ENCODE assay signal across 18 cellular contexts in genomic region chr1:11733351-11733750, GRCh38. TPM values are rescaled to one million over a fixed set of nuclear protein-coding genes. Genes with fewer than 3 reads are reported as not detected.
DNase-seq lines count a peak whose midpoint lies in the region; ATAC-seq and TF ChIP-seq lines count a peak whose summit lies in the region.
"Had no signal": no experiment of that assay in that cellular context is flagged by ENCODE, and none has a peak within 500 bp of the region (broad histone marks: within the 10 kb centered on the region; RNA-seq: fewer than 3 reads in every experiment).

No MANE protein-coding gene starts in this region.

- peaks cover 44 to 77% (median 72%) of the 10 kb centered on the region in 4 donors for H3K4me1 ChIP-seq in esophagus muscularis mucosa

- no peaks in the 10 kb centered on the region for H3K27me3 Mint-ChIP-seq in activated CD8-positive, alpha-beta memory T cell treated with anti-CD3 and anti-CD28 coated beads, Interleukin-2, amount 10 ng/mL, durations not matched to agents 7 days and 5 days
- H3K27me3 Mint-ChIP-seq in nephron (ENCODE audit: low read depth) (peaks cover 3% of the 10 kb centered on the region), type B pancreatic cell (no peaks in the 10 kb centered on the region)

- H3K9me3 Mint-ChIP-seq in activated CD8-positive, alpha-beta memory T cell treated with anti-CD3 and anti-CD28 coated beads, Interleukin-2, amount 10 ng/mL, durations not matched to agents 7 days and 5 days (ENCODE audit: low read depth): no peaks in the 10 kb centered on the region
- H3K9me3 Mint-ChIP-seq in nephron (no peaks in the 10 kb centered on the region), type B pancreatic cell (no peaks in the 10 kb centered on the region)

- no peak overlapping the region for H3K4me3 Mint-ChIP-seq in activated CD8-positive, alpha-beta memory T cell treated with anti-CD3 and anti-CD28 coated beads, Interleukin-2, amount 10 ng/mL, durations not matched to agents 7 days and 5 days
- H3K4me3 Mint-ChIP-seq in nephron: peak overlapping the region in 1 of 3 experiments; percentile 31
- peak overlapping the region; percentile 35 for H3K4me3 Mint-ChIP-seq in type B pancreatic cell

- peak overlapping the region; percentile 75 to 83 (median 80) for H3K27ac ChIP-seq in esophagus muscularis mucosa (replicated peaks in 1 of 4)
- H3K27ac ChIP-seq: KMS-11 had no signal

- H3K27ac Mint-ChIP-seq in activated CD8-positive, alpha-beta memory T cell treated with anti-CD3 and anti-CD28 coated beads, Interleukin-2, amount 10 ng/mL, durations not matched to agents 7 days and 5 days: peak overlapping the region; percentile 24
- H3K27ac Mint-ChIP-seq in nephron (peak overlapping the region; percentile 42 to 68 (median 63)), type B pancreatic cell (peak overlapping the region; percentile 97)

- CTCF ChIA-PET in activated CD8-positive, alpha-beta memory T cell treated with anti-CD3 and anti-CD28 coated beads, Interleukin-2, amount 10 ng/mL, durations not matched to agents 7 days and 5 days (lab: Charles Lee): interaction anchor here (3.9 to 4.6 kb wide), 2 partner anchors 14 to 69 kb away, joined by 19 to 31 read pairs; partner anchors contain the start of gene FBXO6

- H3K27me3 ChIP-seq in esophagus muscularis mucosa: no peaks in the 10 kb centered on the region
- H3K27me3 ChIP-seq: MG63 had no signal

- peaks cover 4% of the 10 kb centered on the region for H3K36me3 Mint-ChIP-seq in activated CD8-positive, alpha-beta memory T cell treated with anti-CD3 and anti-CD28 coated beads, Interleukin-2, amount 10 ng/mL, durations not matched to agents 7 days and 5 days
- no peaks in the 10 kb centered on the region for H3K36me3 Mint-ChIP-seq in nephron (ENCODE audit: low read depth)
- no peaks in the 10 kb centered on the region for H3K36me3 Mint-ChIP-seq in type B pancreatic cell

- no peak for TF ChIP-seq EP300 in esophagus muscularis mucosa (IDR thresholded peaks at IDR 0.05)

- peaks cover 58% of the 10 kb centered on the region for H3K4me1 Mint-ChIP-seq in activated CD8-positive, alpha-beta memory T cell treated with anti-CD3 and anti-CD28 coated beads, Interleukin-2, amount 10 ng/mL, durations not matched to agents 7 days and 5 days
- H3K4me1 Mint-ChIP-seq in nephron (peaks cover 41% of the 10 kb centered on the region), type B pancreatic cell (ENCODE audit: unreplicated experiment) (peaks cover 35% of the 10 kb centered on the region)

- in situ Hi-C loops in ACHN (cut with HindIII; ENCODE audit: low pct_ligation_motif_present, low pct_unique_long_range_greater_than_20kb, low sequenced_read_pairs): no loop called here

- no peak overlapping the region for H3K4me3 ChIP-seq in esophagus muscularis mucosa
- H3K4me3 ChIP-seq: MG63 had no signal

- 95% methylated on average over 3 of the region's 3 CpGs for WGBS in esophagus muscularis mucosa

- no peaks in the 10 kb centered on the region for H3K36me3 ChIP-seq in esophagus muscularis mucosa
- H3K36me3 ChIP-seq: MG63 had no signal

- DNase-seq in activated CD8-positive, alpha-beta memory T cell treated with anti-CD3 and anti-CD28 coated beads, Interleukin-2, amount 10 ng/mL, durations not matched to agents 7 days and 5 days: no peak
- DNase-seq in activated CD8-positive, alpha-beta memory T cell treated with anti-CD3 and anti-CD28 coated beads for 24 hours: no peak
- no peak for DNase-seq in esophagus muscularis mucosa (ENCODE audit: extremely low spot score)
- no peak for DNase-seq in type B pancreatic cell (ENCODE audit: extremely low spot score, unreplicated experiment)
- DNase-seq in ACHN: no peak
- no peak for DNase-seq in NCI-H524 (lab: John Stamatoyannopoulos, UW)
- DNase-seq: 8988T, Caco-2, NCI-H1092 treated with DMSO at 0.1 percent for 48 hours, NCI-H1694 treated with DMSO at 0.1 percent for 48 hours, NCI-H446 treated with DMSO at 0.1 percent for 48 hours, NCI-H82 had no signal

- no peaks in the 10 kb centered on the region for H3K9me3 ChIP-seq in esophagus muscularis mucosa
- H3K9me3 ChIP-seq: Caco-2, MG63 had no signal

- intact Hi-C loops in esophagus muscularis mucosa (cut with DNase I): no loop called here

- no peak for TF ChIP-seq POLR2A in esophagus muscularis mucosa (IDR thresholded peaks at IDR 0.05; ENCODE audit: low read depth)

- no peak for ATAC-seq in activated CD8-positive, alpha-beta memory T cell treated with anti-CD3 and anti-CD28 coated beads, Interleukin-2, amount 10 ng/mL, durations not matched to agents 7 days and 5 days
- no peak for ATAC-seq in HG03354 (IDR thresholded peaks at IDR 0.05; ENCODE audit: poor library complexity, severe bottlenecking, unreplicated experiment)
- ATAC-seq: Panc1, Right ventricle myocardium inferior had no signal

- TF ChIP-seq CTCF in esophagus muscularis mucosa (IDR thresholded peaks at IDR 0.05) (no peak), nephron (IDR thresholded peaks at IDR 0.05; ENCODE audit: unreplicated experiment in 3 of 3) (no peak), type B pancreatic cell (conservative IDR thresholded peaks at IDR 0.05) (no peak)

RNA-seq across cellular contexts. Expression of gene AGTRAP, which starts 2.6 kb away (rescaled TPM):
- 10 to 100 TPM; 45.5 to 59.9 TPM for total RNA-seq in activated CD8-positive, alpha-beta memory T cell treated with anti-CD3 and anti-CD28 coated beads, Interleukin-2, amount 10 ng/mL, durations not matched to agents 7 days and 5 days
- total RNA-seq in esophagus muscularis mucosa (10 to 100 TPM; 31.6 to 73.4 (median 45.6) TPM), type B pancreatic cell (ENCODE audit: low replicate concordance) (38.0 and 38.6 TPM in 2 replicates)

RNA-seq across cellular contexts. Expression of gene C1orf167, which starts 28.6 kb away (rescaled TPM):
- total RNA-seq in activated CD8-positive, alpha-beta memory T cell treated with anti-CD3 and anti-CD28 coated beads, Interleukin-2, amount 10 ng/mL, durations not matched to agents 7 days and 5 days: not detected
- total RNA-seq in esophagus muscularis mucosa (1 to 10 TPM in 2 of 4 donors, not detected in 2; 2.3 to 4.3 TPM), type B pancreatic cell (ENCODE audit: low replicate concordance) (0.40 TPM in 1 of 2 replicates, not detected in the other)

RNA-seq across cellular contexts. Expression of gene DRAXIN, which starts 41.8 kb away (rescaled TPM):
- 1 to 10 TPM; 1.0 to 2.1 TPM for total RNA-seq in activated CD8-positive, alpha-beta memory T cell treated with anti-CD3 and anti-CD28 coated beads, Interleukin-2, amount 10 ng/mL, durations not matched to agents 7 days and 5 days
- under 1 TPM in 2 of 4 donors, not detected in 2; under 0.01 to 0.06 TPM for total RNA-seq in esophagus muscularis mucosa
- total RNA-seq in type B pancreatic cell (ENCODE audit: low replicate concordance): 1.1 and 13.5 TPM in 2 replicates

RNA-seq across cellular contexts. Expression of gene MAD2L2, which starts 52.4 kb away (rescaled TPM):
- total RNA-seq in activated CD8-positive, alpha-beta memory T cell treated with anti-CD3 and anti-CD28 coated beads, Interleukin-2, amount 10 ng/mL, durations not matched to agents 7 days and 5 days: 10 to 100 TPM; 85.4 to 94.8 TPM
- total RNA-seq in esophagus muscularis mucosa (10 to 100 TPM; 31.6 to 51.7 (median 42.4) TPM), type B pancreatic cell (ENCODE audit: low replicate concordance) (45.0 and 70.7 TPM in 2 replicates)

Comparison
In these comparisons a context has a peak if more than half of its experiments do, and no peak if none do; other contexts are left out.
1. H3K27ac Mint-ChIP-seq: peak in every context shown above with its lines; median percentile 97 in type B pancreatic cell; 63 in nephron; 24 in activated CD8-positive, alpha-beta memory T cell treated with anti-CD3 and anti-CD28 coated beads, Interleukin-2, amount 10 ng/mL, durations not matched to agents 7 days and 5 days.